ENCODE assay signal across 31 cellular contexts in the genomic region with DNA sequence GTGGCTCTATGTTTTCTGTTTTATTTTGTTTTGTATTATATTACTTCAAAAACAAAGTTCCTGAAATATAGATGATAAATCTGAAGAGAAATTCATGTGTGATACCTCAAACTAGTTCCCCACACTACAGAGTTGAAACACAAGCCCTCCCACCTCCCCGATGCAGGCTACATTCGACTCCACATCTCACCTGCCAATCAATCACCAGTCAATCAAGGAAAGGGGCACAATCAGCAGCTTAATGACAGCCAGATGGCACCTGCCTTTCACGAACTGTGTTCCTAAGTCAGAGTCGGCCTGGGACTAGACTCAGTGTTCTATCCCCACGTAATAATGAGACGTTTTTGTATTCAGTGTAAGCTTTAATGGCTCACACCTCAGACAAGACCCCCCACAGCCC.
"Had no signal": no experiment of that assay in that cellular context is flagged by ENCODE, and none has a peak within 500 bp of the region (broad histone marks: within the 10 kb centered on the region; RNA-seq: fewer than 3 reads in every experiment).

No MANE protein-coding gene starts in this region.

- H3K4me3 ChIP-seq: adrenal gland, body of pancreas, breast epithelium had no signal

- DNase-seq: activated B cell treated with CpG ODN at 0.5 μM for 24 hours; activated CD4-positive, alpha-beta memory T cell treated with anti-CD3 and anti-CD28 coated beads for 36 hours; activated CD4-positive, alpha-beta T cell treated with anti-CD3 and anti-CD28 coated beads for 4 hours; activated CD4-positive, alpha-beta T cell treated with anti-CD3 and anti-CD28 coated beads, Interleukin-2, amount 10 ng/mL, durations not matched to agents 24 days and 14 days; activated CD4-positive, alpha-beta T cell treated with anti-CD3 and anti-CD28 coated beads, Interleukin-2, amount 50 U/mL, for 1 hour; activated CD4-positive, alpha-beta T cell treated with anti-CD3 and anti-CD28 coated beads, Interleukin-2, amount 50 U/mL, for 4 hours; activated CD4-positive, CD25-positive, alpha-beta regulatory T cell treated with anti-CD3 and anti-CD28 coated beads, Interleukin-2, amount 50 U/mL, for 72 hours; activated CD8-positive, alpha-beta memory T cell treated with anti-CD3 and anti-CD28 coated beads, Interleukin-2, amount 50 U/mL, for 4 hours; activated CD8-positive, alpha-beta T cell treated with anti-CD3 and anti-CD28 coated beads for 36 hours; activated effector memory CD4-positive, alpha-beta T cell treated with anti-CD3 and anti-CD28 coated beads, Interleukin-2, amount 50 U/mL, for 16 hours; activated gamma-delta T cell treated with Interleukin-2 at 50 U/mL for 16 hours; activated naive CD4-positive, alpha-beta T cell; activated naive CD4-positive, alpha-beta T cell treated with anti-CD3 and anti-CD28 coated beads for 36 hours; activated naive CD4-positive, alpha-beta T cell treated with anti-CD3 and anti-CD28 coated beads, Interleukin-2, amount 50 U/mL, for 16 hours; activated naive CD8-positive, alpha-beta T cell treated with anti-CD3 and anti-CD28 coated beads for 36 hours; activated T-cell treated with anti-CD3 and anti-CD28 coated beads for 4 hours; activated T-cell treated with anti-CD3 and anti-CD28 coated beads, Interleukin-2, amount 50 U/mL, for 1 hour; activated T-cell treated with anti-CD3 and anti-CD28 coated beads, Interleukin-2, amount 50 U/mL, for 4 hours; activated T-cell treated with anti-CD3 and anti-CD28 coated beads, Interleukin-2, amount 50 U/mL, for 72 hours; adrenal gland; amniotic stem cell; aorta; body of pancreas; brain microvascular endothelial cell; central memory CD4-positive, alpha-beta T cell; T-helper 2 cell; T-helper 9 cell had no signal

- H3K36me3 ChIP-seq: adrenal gland, brain microvascular endothelial cell, breast epithelium had no signal

- H3K27me3 ChIP-seq: adrenal gland, body of pancreas, brain microvascular endothelial cell, breast epithelium had no signal

- H3K4me1 ChIP-seq: adrenal gland, body of pancreas, breast epithelium had no signal

- H3K27ac ChIP-seq: adrenal gland, body of pancreas, brain microvascular endothelial cell, breast epithelium, VCaP had no signal

- H3K9me3 ChIP-seq: adrenal gland, body of pancreas, breast epithelium had no signal

- ATAC-seq: activated CD8-positive, alpha-beta T cell treated with anti-CD3 and anti-CD28 coated beads for 36 hours; activated naive CD4-positive, alpha-beta T cell treated with anti-CD3 and anti-CD28 coated beads, Interleukin-2, amount 50 U/mL, for 72 hours; activated T-cell treated with anti-CD3 and anti-CD28 coated beads, Interleukin-2, amount 50 U/mL, for 4 hours; activated T-cell treated with anti-CD3 and anti-CD28 coated beads, Interleukin-2, amount 50 U/mL, for 72 hours; activated T-helper 17 cell treated with anti-CD3 and anti-CD28 coated beads, Interleukin-2, amount 50 U/mL, for 72 hours; body of pancreas had no signal
